ENCODE assay signal across 13 cellular contexts in genomic region chr7:611281-611810, GRCh38.
DNase-seq lines count a peak whose midpoint lies in the region; ATAC-seq and TF ChIP-seq lines count a peak whose summit lies in the region.
"Had no signal": no experiment of that assay in that cellular context is flagged by ENCODE, and none has a peak within 500 bp of the region (broad histone marks: within the 10 kb centered on the region; RNA-seq: fewer than 3 reads in every experiment).

No MANE protein-coding gene starts in this region.

- WGBS in transverse colon (ENCODE audit: low coverage in 1 of 2), 2 donors = 74 to 100% methylated on average over 2 to 14 of the region's 14 CpGs

- POLR2A ChIA-PET in naive thymus-derived CD4-positive, alpha-beta T cell (lab: Charles Lee) = interaction anchor here (0.6 kb wide), 1 partner anchor 222 kb away, joined by 3 read pairs; no protein-coding TSS in a partner anchor

- H3K27me3 ChIP-seq in naive thymus-derived CD4-positive, alpha-beta T cell (ENCODE audit: control insufficient read depth in 2 of 2, insufficient read depth in 2 of 2, low read length in 2 of 2) = no peaks in the 10 kb centered on the region
- H3K27me3 ChIP-seq in transverse colon (no peaks in the 10 kb centered on the region), HAP-1 (ENCODE audit: low read depth) (no peaks in the 10 kb centered on the region)
- H3K27me3 ChIP-seq: dorsolateral prefrontal cortex had no signal

- H3K27ac Mint-ChIP-seq in activated naive CD4-positive, alpha-beta T cell treated with anti-CD3 and anti-CD28 coated beads, Interleukin-2, amount 50 U/mL, for 72 hours = peak overlapping the region; percentile 79 to 93
- H3K27ac Mint-ChIP-seq in activated naive CD4-positive, alpha-beta T cell treated with anti-CD3 and anti-CD28 coated beads, Interleukin-2, amount 10 ng/mL, durations not matched to agents 7 days and 5 days = no peak overlapping the region
- H3K27ac Mint-ChIP-seq in naive thymus-derived CD4-positive, alpha-beta T cell = peak overlapping the region in 8 of 9 donors; percentile 81 to 98 (median 92)

- no peak overlapping the region for H3K4me3 Mint-ChIP-seq in activated naive CD4-positive, alpha-beta T cell treated with anti-CD3 and anti-CD28 coated beads, Interleukin-2, amount 10 ng/mL, durations not matched to agents 7 days and 5 days
- peak overlapping the region in 2 of 10 donors; percentile 69 to 76 for H3K4me3 Mint-ChIP-seq in naive thymus-derived CD4-positive, alpha-beta T cell

- CTCF ChIA-PET in activated naive CD4-positive, alpha-beta T cell treated with anti-CD3 and anti-CD28 coated beads, Interleukin-2, amount 10 ng/mL, durations not matched to agents 7 days and 5 days (lab: Charles Lee) = no interaction called here
- CTCF ChIA-PET in naive thymus-derived CD4-positive, alpha-beta T cell (lab: Charles Lee) = interaction anchor here (0.7 to 1.0 kb wide), 2 partner anchors 25 to 280 kb away, joined by 3 read pairs; no protein-coding TSS in a partner anchor

- H3K4me3 ChIP-seq in naive thymus-derived CD4-positive, alpha-beta T cell (ENCODE audit: low read length) = no peak overlapping the region
- no peak overlapping the region for H3K4me3 ChIP-seq in transverse colon
- H3K4me3 ChIP-seq in HAP-1 = no peak overlapping the region
- H3K4me3 ChIP-seq: dorsolateral prefrontal cortex had no signal

- H3K36me3 ChIP-seq in naive thymus-derived CD4-positive, alpha-beta T cell (ENCODE audit: control insufficient read depth in 2 of 3, insufficient read depth in 3 of 3, low read length in 3 of 3) = no peaks in the 10 kb centered on the region
- H3K36me3 ChIP-seq in transverse colon (no peaks in the 10 kb centered on the region), HAP-1 (replicated peaks) (no peaks in the 10 kb centered on the region)

- H3K4me1 Mint-ChIP-seq in activated naive CD4-positive, alpha-beta T cell treated with anti-CD3 and anti-CD28 coated beads, Interleukin-2, amount 10 ng/mL, durations not matched to agents 7 days and 5 days = peaks cover 71% of the 10 kb centered on the region
- H3K4me1 Mint-ChIP-seq in naive thymus-derived CD4-positive, alpha-beta T cell = peaks cover 31 to 89% (median 65%) of the 10 kb centered on the region in 7 donors

- intact Hi-C loops in naive thymus-derived CD4-positive, alpha-beta T cell (cut with micrococcal nuclease) = loop anchor here in 1 of 2 donors (10.0 kb wide), 1 partner anchor 203 kb away; no protein-coding TSS in a partner anchor
- intact Hi-C loops in transverse colon (cut with DNase I; ENCODE audit: low total_unique reads) = no loop called here

- H3K4me1 ChIP-seq in naive thymus-derived CD4-positive, alpha-beta T cell (ENCODE audit: control insufficient read depth in 2 of 2, insufficient read depth in 2 of 2, low read length in 2 of 2) = peaks cover 7 to 52% of the 10 kb centered on the region in 2 donors
- no peaks in the 10 kb centered on the region for H3K4me1 ChIP-seq in transverse colon
- H3K4me1 ChIP-seq in HAP-1 = no peaks in the 10 kb centered on the region

- H3K27ac ChIP-seq in cingulate gyrus (ENCODE audit: low read depth, low read length) (peak overlapping the region; percentile 54), transverse colon (peak overlapping the region in 3 of 4 donors; percentile 17 to 28 (median 27))
- H3K27ac ChIP-seq in naive thymus-derived CD4-positive, alpha-beta T cell (ENCODE audit: low read depth, low read length) = peak overlapping the region; percentile 52

- no peak for TF ChIP-seq CTCF in transverse colon (IDR thresholded peaks at IDR 0.05)

- no peak for TF ChIP-seq POLR2A in transverse colon (IDR thresholded peaks at IDR 0.05)

- no peak for ATAC-seq in activated naive CD4-positive, alpha-beta T cell treated with anti-CD3 and anti-CD28 coated beads, Interleukin-2, amount 50 U/mL, for 72 hours
- ATAC-seq in naive thymus-derived CD4-positive, alpha-beta T cell = no peak
- no peak for ATAC-seq in GM18520 (IDR thresholded peaks at IDR 0.05; ENCODE audit: unreplicated experiment)

- H3K9me3 ChIP-seq in naive thymus-derived CD4-positive, alpha-beta T cell (ENCODE audit: control insufficient read depth in 2 of 3, low read length in 3 of 3) = no peaks in the 10 kb centered on the region
- H3K9me3 ChIP-seq in transverse colon (no peaks in the 10 kb centered on the region), HAP-1 (no peaks in the 10 kb centered on the region)

- H3K36me3 Mint-ChIP-seq in activated naive CD4-positive, alpha-beta T cell treated with anti-CD3 and anti-CD28 coated beads, Interleukin-2, amount 50 U/mL, for 72 hours = peaks cover 16 to 36% of the 10 kb centered on the region in 2 donors
- peaks cover 11% of the 10 kb centered on the region for H3K36me3 Mint-ChIP-seq in activated naive CD4-positive, alpha-beta T cell treated with anti-CD3 and anti-CD28 coated beads, Interleukin-2, amount 10 ng/mL, durations not matched to agents 7 days and 5 days
- H3K36me3 Mint-ChIP-seq in naive thymus-derived CD4-positive, alpha-beta T cell = peaks cover under 1 to 12% (median 8%) of the 10 kb centered on the region in 5 donors

- peaks cover 7 to 12% of the 10 kb centered on the region in 2 donors for H3K9me3 Mint-ChIP-seq in activated naive CD4-positive, alpha-beta T cell treated with anti-CD3 and anti-CD28 coated beads, Interleukin-2, amount 50 U/mL, for 72 hours
- H3K9me3 Mint-ChIP-seq in activated naive CD4-positive, alpha-beta T cell treated with anti-CD3 and anti-CD28 coated beads, Interleukin-2, amount 10 ng/mL, durations not matched to agents 7 days and 5 days = no peaks in the 10 kb centered on the region
- H3K9me3 Mint-ChIP-seq in naive thymus-derived CD4-positive, alpha-beta T cell = peaks cover 0 to 11% (median 0%) of the 10 kb centered on the region in 11 donors

- DNase-seq in activated naive CD4-positive, alpha-beta T cell treated with anti-CD3 and anti-CD28 coated beads, Interleukin-2, amount 50 U/mL, for 72 hours (ENCODE audit: low spot score in 2 of 2) = no peak
- DNase-seq in activated naive CD4-positive, alpha-beta T cell treated with anti-CD3 and anti-CD28 coated beads, Interleukin-2, amount 10 ng/mL, durations not matched to agents 7 days and 5 days = no peak
- DNase-seq in naive thymus-derived CD4-positive, alpha-beta T cell = no peak
- no peak for DNase-seq in transverse colon
- no peak for DNase-seq in HAP-1 (ENCODE audit: low spot score in 2 of 2)
- no peak for DNase-seq in medulla oblongata (ENCODE audit: extremely low spot score)
- DNase-seq: activated effector memory CD4-positive, alpha-beta T cell treated with Interleukin-2 at 50 U/mL for 16 hours; EL; mammary epithelial cell; NCI-H2081 had no signal

- no peak for TF ChIP-seq EP300 in transverse colon (IDR thresholded peaks at IDR 0.05; ENCODE audit: low read depth)

- H3K27me3 Mint-ChIP-seq in activated naive CD4-positive, alpha-beta T cell treated with anti-CD3 and anti-CD28 coated beads, Interleukin-2, amount 10 ng/mL, durations not matched to agents 7 days and 5 days = no peaks in the 10 kb centered on the region
- H3K27me3 Mint-ChIP-seq in naive thymus-derived CD4-positive, alpha-beta T cell = no peaks in the 10 kb centered on the region

- in situ Hi-C loops in transverse colon (cut with MboI; ENCODE audit: low pct_ligation_motif_present in 1 of 4, low pct_unique_long_range_greater_than_20kb in 1 of 4, low sequenced_read_pairs in 3 of 4) (no loop called here), HAP-1 (cut with MboI; ENCODE audit: low sequenced_read_pairs) (no loop called here)
